ENCODE assay signal across 10 cellular contexts in genomic region chr14:28831126-28831525, GRCh38.
DNase-seq lines count a peak whose midpoint lies in the region; ATAC-seq and TF ChIP-seq lines count a peak whose summit lies in the region.
"Had no signal": no experiment of that assay in that cellular context is flagged by ENCODE, and none has a peak within 500 bp of the region (broad histone marks: within the 10 kb centered on the region; RNA-seq: fewer than 3 reads in every experiment).

No MANE protein-coding gene starts in this region.

- no peak overlapping the region for H3K27ac ChIP-seq in GM23338 (ENCODE audit: low read depth)
- H3K27ac ChIP-seq: heart right ventricle, testis had no signal

- DNase-seq in GM23338 (ENCODE audit: low spot score) = no peak
- peak; percentile 45 for DNase-seq in putamen (ENCODE audit: low spot score)
- DNase-seq in mesothelial cell of epicardium (ENCODE audit: low spot score in 2 of 2, unreplicated experiment in 2 of 2) = no peak
- no peak for DNase-seq in NCI-H2107 (lab: John Stamatoyannopoulos, UW)
- no peak for DNase-seq in RKO (ENCODE audit: low spot score)
- DNase-seq: DMS79, heart right ventricle, testis had no signal

- no peaks in the 10 kb centered on the region for H3K4me1 Mint-ChIP-seq in GM23338
- no peaks in the 10 kb centered on the region for H3K4me1 Mint-ChIP-seq in mesothelial cell of epicardium

- no peaks in the 10 kb centered on the region for H3F3A ChIP-seq in GM23338 (replicated peaks; ENCODE audit: low read depth)

- no peaks in the 10 kb centered on the region for H3K9me2 ChIP-seq in GM23338 (ENCODE audit: insufficient read depth)

- H3K4me3 ChIP-seq in GM23338 = no peak overlapping the region
- H3K4me3 ChIP-seq: heart right ventricle had no signal

- H4K20me1 ChIP-seq in GM23338 (replicated peaks; ENCODE audit: insufficient read depth) = no peaks in the 10 kb centered on the region

- H3K27me3 Mint-ChIP-seq in GM23338 (ENCODE audit: insufficient read depth, low read depth, poor library complexity) = no peaks in the 10 kb centered on the region
- peaks cover 5% of the 10 kb centered on the region for H3K27me3 Mint-ChIP-seq in mesothelial cell of epicardium (ENCODE audit: low read depth)

- H3K4me1 ChIP-seq in GM23338 (ENCODE audit: insufficient read depth) = peaks cover 3% of the 10 kb centered on the region; the same call in 1 of the 2 replicates
- H3K4me1 ChIP-seq: heart right ventricle, testis had no signal

- H3K27ac Mint-ChIP-seq in GM23338 (no peak overlapping the region), mesothelial cell of epicardium (no peak overlapping the region)

- no peaks in the 10 kb centered on the region for H3K27me3 ChIP-seq in GM23338 (ENCODE audit: insufficient read depth)
- H3K27me3 ChIP-seq: heart right ventricle, testis had no signal

- H3K4me3 Mint-ChIP-seq in GM23338 (no peak overlapping the region), mesothelial cell of epicardium (no peak overlapping the region)

- H2AFZ ChIP-seq in GM23338 = peak overlapping the region; percentile 3; the same call in 1 of the 2 replicates

- H3K4me2 ChIP-seq in GM23338 = no peak overlapping the region

- H3K36me3 Mint-ChIP-seq in GM23338 (ENCODE audit: low read depth) = no peaks in the 10 kb centered on the region
- H3K36me3 Mint-ChIP-seq in mesothelial cell of epicardium = no peaks in the 10 kb centered on the region

- no peaks in the 10 kb centered on the region for H3K79me2 ChIP-seq in GM23338 (replicated peaks; ENCODE audit: insufficient read depth)

- no peaks in the 10 kb centered on the region for H3K36me3 ChIP-seq in GM23338 (ENCODE audit: insufficient read depth)
- H3K36me3 ChIP-seq: heart right ventricle had no signal

- ATAC-seq in GM19035 (IDR thresholded peaks at IDR 0.05; ENCODE audit: unreplicated experiment) (peak; percentile 96), GM23338 (no peak), HG03432 (IDR thresholded peaks at IDR 0.05; ENCODE audit: unreplicated experiment) (peak; percentile 100)
- ATAC-seq: heart right ventricle had no signal

- no peak for TF ChIP-seq CTCF in GM23338 (conservative IDR thresholded peaks at IDR 0.05; ENCODE audit: low read depth in 2 of 2)
- no peak for TF ChIP-seq CTCF in mesothelial cell of epicardium (IDR thresholded peaks at IDR 0.05; ENCODE audit: unreplicated experiment)

- H3K9me3 Mint-ChIP-seq in GM23338 = no peaks in the 10 kb centered on the region
- H3K9me3 Mint-ChIP-seq in mesothelial cell of epicardium = no peaks in the 10 kb centered on the region

TF ChIP-seq in GM23338, 12 proteins besides CTCF, POLR2A, EP300 and RAD21 (continues in another document):
- TF ChIP-seq JUNB (IDR thresholded peaks at IDR 0.05; ENCODE audit: unreplicated experiment) (no peak), ZNF331 (CRISPR knock-in tag; IDR thresholded peaks at IDR 0.05; ENCODE audit: low read depth) (no peak), EZH2phosphoT487 (IDR thresholded peaks at IDR 0.05; ENCODE audit: unreplicated experiment) (no peak), CREB1 (CRISPR knock-in tag; IDR thresholded peaks at IDR 0.05; ENCODE audit: low read depth) (no peak), STAT1 (IDR thresholded peaks at IDR 0.05; ENCODE audit: unreplicated experiment) (no peak), ZNF114 (CRISPR knock-in tag; IDR thresholded peaks at IDR 0.05) (no peak), ETS1 (IDR thresholded peaks at IDR 0.05) (no peak), EZH2 (IDR thresholded peaks at IDR 0.05; ENCODE audit: low read depth, unreplicated experiment) (no peak)
- TF ChIP-seq, protein P1, sequence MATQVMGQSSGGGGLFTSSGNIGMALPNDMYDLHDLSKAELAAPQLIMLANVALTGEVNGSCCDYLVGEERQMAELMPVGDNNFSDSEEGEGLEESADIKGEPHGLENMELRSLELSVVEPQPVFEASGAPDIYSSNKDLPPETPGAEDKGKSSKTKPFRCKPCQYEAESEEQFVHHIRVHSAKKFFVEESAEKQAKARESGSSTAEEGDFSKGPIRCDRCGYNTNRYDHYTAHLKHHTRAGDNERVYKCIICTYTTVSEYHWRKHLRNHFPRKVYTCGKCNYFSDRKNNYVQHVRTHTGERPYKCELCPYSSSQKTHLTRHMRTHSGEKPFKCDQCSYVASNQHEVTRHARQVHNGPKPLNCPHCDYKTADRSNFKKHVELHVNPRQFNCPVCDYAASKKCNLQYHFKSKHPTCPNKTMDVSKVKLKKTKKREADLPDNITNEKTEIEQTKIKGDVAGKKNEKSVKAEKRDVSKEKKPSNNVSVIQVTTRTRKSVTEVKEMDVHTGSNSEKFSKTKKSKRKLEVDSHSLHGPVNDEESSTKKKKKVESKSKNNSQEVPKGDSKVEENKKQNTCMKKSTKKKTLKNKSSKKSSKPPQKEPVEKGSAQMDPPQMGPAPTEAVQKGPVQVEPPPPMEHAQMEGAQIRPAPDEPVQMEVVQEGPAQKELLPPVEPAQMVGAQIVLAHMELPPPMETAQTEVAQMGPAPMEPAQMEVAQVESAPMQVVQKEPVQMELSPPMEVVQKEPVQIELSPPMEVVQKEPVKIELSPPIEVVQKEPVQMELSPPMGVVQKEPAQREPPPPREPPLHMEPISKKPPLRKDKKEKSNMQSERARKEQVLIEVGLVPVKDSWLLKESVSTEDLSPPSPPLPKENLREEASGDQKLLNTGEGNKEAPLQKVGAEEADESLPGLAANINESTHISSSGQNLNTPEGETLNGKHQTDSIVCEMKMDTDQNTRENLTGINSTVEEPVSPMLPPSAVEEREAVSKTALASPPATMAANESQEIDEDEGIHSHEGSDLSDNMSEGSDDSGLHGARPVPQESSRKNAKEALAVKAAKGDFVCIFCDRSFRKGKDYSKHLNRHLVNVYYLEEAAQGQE (IDR thresholded peaks at IDR 0.05; ENCODE audit: unreplicated experiment) = no peak
- TF ChIP-seq, protein P2, sequence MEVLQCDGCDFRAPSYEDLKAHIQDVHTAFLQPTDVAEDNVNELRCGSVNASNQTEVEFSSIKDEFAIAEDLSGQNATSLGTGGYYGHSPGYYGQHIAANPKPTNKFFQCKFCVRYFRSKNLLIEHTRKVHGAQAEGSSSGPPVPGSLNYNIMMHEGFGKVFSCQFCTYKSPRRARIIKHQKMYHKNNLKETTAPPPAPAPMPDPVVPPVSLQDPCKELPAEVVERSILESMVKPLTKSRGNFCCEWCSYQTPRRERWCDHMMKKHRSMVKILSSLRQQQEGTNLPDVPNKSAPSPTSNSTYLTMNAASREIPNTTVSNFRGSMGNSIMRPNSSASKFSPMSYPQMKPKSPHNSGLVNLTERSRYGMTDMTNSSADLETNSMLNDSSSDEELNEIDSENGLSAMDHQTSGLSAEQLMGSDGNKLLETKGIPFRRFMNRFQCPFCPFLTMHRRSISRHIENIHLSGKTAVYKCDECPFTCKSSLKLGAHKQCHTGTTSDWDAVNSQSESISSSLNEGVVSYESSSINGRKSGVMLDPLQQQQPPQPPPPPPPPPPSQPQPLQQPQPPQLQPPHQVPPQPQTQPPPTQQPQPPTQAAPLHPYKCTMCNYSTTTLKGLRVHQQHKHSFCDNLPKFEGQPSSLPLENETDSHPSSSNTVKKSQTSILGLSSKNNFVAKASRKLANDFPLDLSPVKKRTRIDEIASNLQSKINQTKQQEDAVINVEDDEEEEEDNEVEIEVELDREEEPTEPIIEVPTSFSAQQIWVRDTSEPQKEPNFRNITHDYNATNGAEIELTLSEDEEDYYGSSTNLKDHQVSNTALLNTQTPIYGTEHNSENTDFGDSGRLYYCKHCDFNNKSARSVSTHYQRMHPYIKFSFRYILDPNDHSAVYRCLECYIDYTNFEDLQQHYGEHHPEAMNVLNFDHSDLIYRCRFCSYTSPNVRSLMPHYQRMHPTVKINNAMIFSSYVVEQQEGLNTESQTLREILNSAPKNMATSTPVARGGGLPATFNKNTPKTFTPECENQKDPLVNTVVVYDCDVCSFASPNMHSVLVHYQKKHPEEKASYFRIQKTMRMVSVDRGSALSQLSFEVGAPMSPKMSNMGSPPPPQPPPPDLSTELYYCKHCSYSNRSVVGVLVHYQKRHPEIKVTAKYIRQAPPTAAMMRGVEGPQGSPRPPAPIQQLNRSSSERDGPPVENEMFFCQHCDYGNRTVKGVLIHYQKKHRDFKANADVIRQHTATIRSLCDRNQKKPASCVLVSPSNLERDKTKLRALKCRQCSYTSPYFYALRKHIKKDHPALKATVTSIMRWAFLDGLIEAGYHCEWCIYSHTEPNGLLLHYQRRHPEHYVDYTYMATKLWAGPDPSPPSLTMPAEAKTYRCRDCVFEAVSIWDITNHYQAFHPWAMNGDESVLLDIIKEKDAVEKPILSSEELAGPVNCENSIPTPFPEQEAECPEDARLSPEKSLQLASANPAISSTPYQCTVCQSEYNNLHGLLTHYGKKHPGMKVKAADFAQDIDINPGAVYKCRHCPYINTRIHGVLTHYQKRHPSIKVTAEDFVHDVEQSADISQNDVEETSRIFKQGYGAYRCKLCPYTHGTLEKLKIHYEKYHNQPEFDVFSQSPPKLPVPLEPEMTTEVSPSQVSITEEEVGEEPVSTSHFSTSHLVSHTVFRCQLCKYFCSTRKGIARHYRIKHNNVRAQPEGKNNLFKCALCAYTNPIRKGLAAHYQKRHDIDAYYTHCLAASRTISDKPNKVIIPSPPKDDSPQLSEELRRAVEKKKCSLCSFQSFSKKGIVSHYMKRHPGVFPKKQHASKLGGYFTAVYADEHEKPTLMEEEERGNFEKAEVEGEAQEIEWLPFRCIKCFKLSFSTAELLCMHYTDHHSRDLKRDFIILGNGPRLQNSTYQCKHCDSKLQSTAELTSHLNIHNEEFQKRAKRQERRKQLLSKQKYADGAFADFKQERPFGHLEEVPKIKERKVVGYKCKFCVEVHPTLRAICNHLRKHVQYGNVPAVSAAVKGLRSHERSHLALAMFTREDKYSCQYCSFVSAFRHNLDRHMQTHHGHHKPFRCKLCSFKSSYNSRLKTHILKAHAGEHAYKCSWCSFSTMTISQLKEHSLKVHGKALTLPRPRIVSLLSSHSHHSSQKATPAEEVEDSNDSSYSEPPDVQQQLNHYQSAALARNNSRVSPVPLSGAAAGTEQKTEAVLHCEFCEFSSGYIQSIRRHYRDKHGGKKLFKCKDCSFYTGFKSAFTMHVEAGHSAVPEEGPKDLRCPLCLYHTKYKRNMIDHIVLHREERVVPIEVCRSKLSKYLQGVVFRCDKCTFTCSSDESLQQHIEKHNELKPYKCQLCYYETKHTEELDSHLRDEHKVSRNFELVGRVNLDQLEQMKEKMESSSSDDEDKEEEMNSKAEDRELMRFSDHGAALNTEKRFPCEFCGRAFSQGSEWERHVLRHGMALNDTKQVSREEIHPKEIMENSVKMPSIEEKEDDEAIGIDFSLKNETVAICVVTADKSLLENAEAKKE (CRISPR knock-in tag; IDR thresholded peaks at IDR 0.05) = no peak
